ENCODE assay signal across 1 cellular context in the genomic region with DNA sequence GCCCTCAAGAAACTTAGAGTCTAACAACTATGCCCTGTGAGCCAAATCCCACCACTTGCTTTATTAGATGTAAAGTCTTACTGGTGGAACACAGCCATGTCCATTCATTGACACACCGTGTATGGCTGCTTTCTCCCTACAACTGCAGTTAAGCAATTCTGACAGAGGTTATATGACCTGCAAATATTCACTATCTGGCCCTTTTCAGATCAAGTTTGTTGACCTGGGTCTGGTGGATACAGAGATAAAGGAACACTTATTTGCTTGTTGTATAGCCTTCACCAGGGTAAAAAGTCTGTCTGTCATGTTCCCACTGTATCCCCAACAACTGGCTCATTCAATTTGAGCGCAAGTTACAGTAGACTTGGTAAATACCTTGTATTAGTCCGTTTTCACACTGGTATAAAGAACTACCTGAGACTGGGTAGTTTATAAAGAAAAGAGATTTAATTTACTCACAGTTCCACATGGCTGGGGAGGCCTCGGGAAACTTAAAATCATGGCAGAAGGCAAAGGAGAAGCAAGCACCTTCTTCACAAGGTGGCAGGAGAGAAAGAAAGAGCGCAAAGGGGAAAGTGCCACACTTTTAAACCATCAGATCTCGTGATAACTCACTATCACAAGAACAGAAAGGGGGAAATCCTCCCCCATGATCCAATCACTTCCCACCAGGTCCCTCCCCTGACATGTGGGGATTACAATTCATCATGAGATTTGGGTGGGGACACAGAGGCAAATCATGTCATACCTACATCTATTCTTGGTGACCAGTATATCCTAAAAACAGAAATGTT.
A peak's percentile ranks its signal among the peaks of the same experiment; 100 is the strongest.
TF ChIP-seq lines count a peak whose summit lies in the region.

No MANE protein-coding gene starts in this region.

TF ChIP-seq in HepG2, 621 proteins besides CTCF, POLR2A, EP300 and RAD21 (continued from another document and continues in another):
- TF ChIP-seq, protein P1, sequence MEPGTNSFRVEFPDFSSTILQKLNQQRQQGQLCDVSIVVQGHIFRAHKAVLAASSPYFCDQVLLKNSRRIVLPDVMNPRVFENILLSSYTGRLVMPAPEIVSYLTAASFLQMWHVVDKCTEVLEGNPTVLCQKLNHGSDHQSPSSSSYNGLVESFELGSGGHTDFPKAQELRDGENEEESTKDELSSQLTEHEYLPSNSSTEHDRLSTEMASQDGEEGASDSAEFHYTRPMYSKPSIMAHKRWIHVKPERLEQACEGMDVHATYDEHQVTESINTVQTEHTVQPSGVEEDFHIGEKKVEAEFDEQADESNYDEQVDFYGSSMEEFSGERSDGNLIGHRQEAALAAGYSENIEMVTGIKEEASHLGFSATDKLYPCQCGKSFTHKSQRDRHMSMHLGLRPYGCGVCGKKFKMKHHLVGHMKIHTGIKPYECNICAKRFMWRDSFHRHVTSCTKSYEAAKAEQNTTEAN (CRISPR knock-in tag; conservative IDR thresholded peaks at IDR 0.05) = no peak; the same call in 1 of the 2 replicates
- TF ChIP-seq PBX2 (CRISPR knock-in tag; IDR thresholded peaks at IDR 0.05) (0 out of 2 replicates have a peak, but pooled peaks have one; percentile 33), ZNF652 (CRISPR knock-in tag; IDR thresholded peaks at IDR 0.05; ENCODE audit: borderline replicate concordance, low read depth) (peak; percentile 6; the same call in 1 of the 2 replicates), ZNF615 (CRISPR knock-in tag; IDR thresholded peaks at IDR 0.05; ENCODE audit: borderline replicate concordance) (no peak), ZNF264 (CRISPR knock-in tag; IDR thresholded peaks at IDR 0.05) (peak; percentile 83), ZNF570 (CRISPR knock-in tag; IDR thresholded peaks at IDR 0.05; ENCODE audit: borderline replicate concordance) (no peak), POGK (CRISPR knock-in tag; conservative IDR thresholded peaks at IDR 0.05) (peak; percentile 37; the same call in 1 of the 2 replicates), FOXJ3 (CRISPR knock-in tag; IDR thresholded peaks at IDR 0.05; ENCODE audit: borderline replicate concordance) (peak; percentile 86), TP53 (CRISPR knock-in tag; conservative IDR thresholded peaks at IDR 0.05) (0 out of 2 replicates have a peak, but pooled peaks have one; percentile 36), GABPB1 (CRISPR knock-in tag; IDR thresholded peaks at IDR 0.05) (0 out of 2 replicates have a peak, but pooled peaks have one; percentile 5), ATF7-NPFF (CRISPR knock-in tag; IDR thresholded peaks at IDR 0.05; ENCODE audit: low read depth) (no peak), ZNF674 (CRISPR knock-in tag; IDR thresholded peaks at IDR 0.05; ENCODE audit: low read depth) (no peak), ZC3H13 (CRISPR knock-in tag; IDR thresholded peaks at IDR 0.05) (no peak), ZSCAN20 (CRISPR knock-in tag; IDR thresholded peaks at IDR 0.05; ENCODE audit: borderline replicate concordance) (no peak), ZNF775 (CRISPR knock-in tag; IDR thresholded peaks at IDR 0.05; ENCODE audit: borderline replicate concordance) (no peak), BRCA1 (CRISPR knock-in tag; IDR thresholded peaks at IDR 0.05) (no peak), RFXAP (CRISPR knock-in tag; IDR thresholded peaks at IDR 0.05; ENCODE audit: borderline replicate concordance) (no peak), ZNF24 (IDR thresholded peaks at IDR 0.05) (no peak), ZNF781 (CRISPR knock-in tag; IDR thresholded peaks at IDR 0.05; ENCODE audit: borderline replicate concordance, not compliant biosample characterization) (no peak), ZNF383 (CRISPR knock-in tag; IDR thresholded peaks at IDR 0.05; ENCODE audit: borderline replicate concordance) (0 out of 2 replicates have a peak, but pooled peaks have one; percentile 46), GATAD2A (CRISPR knock-in tag; IDR thresholded peaks at IDR 0.05) (peak; percentile 94), ZNF446 (CRISPR knock-in tag; IDR thresholded peaks at IDR 0.05) (no peak), ZNF256 (CRISPR knock-in tag; conservative IDR thresholded peaks at IDR 0.05) (no peak), ZNF749 (CRISPR knock-in tag; IDR thresholded peaks at IDR 0.05; ENCODE audit: borderline replicate concordance) (no peak), DPF2 (CRISPR knock-in tag; IDR thresholded peaks at IDR 0.05; ENCODE audit: borderline replicate concordance, low read depth) (peak; percentile 87), ZBTB44 (CRISPR knock-in tag; IDR thresholded peaks at IDR 0.05) (no peak), ZNF746 (CRISPR knock-in tag; IDR thresholded peaks at IDR 0.05) (no peak)
- TF ChIP-seq, protein P2, sequence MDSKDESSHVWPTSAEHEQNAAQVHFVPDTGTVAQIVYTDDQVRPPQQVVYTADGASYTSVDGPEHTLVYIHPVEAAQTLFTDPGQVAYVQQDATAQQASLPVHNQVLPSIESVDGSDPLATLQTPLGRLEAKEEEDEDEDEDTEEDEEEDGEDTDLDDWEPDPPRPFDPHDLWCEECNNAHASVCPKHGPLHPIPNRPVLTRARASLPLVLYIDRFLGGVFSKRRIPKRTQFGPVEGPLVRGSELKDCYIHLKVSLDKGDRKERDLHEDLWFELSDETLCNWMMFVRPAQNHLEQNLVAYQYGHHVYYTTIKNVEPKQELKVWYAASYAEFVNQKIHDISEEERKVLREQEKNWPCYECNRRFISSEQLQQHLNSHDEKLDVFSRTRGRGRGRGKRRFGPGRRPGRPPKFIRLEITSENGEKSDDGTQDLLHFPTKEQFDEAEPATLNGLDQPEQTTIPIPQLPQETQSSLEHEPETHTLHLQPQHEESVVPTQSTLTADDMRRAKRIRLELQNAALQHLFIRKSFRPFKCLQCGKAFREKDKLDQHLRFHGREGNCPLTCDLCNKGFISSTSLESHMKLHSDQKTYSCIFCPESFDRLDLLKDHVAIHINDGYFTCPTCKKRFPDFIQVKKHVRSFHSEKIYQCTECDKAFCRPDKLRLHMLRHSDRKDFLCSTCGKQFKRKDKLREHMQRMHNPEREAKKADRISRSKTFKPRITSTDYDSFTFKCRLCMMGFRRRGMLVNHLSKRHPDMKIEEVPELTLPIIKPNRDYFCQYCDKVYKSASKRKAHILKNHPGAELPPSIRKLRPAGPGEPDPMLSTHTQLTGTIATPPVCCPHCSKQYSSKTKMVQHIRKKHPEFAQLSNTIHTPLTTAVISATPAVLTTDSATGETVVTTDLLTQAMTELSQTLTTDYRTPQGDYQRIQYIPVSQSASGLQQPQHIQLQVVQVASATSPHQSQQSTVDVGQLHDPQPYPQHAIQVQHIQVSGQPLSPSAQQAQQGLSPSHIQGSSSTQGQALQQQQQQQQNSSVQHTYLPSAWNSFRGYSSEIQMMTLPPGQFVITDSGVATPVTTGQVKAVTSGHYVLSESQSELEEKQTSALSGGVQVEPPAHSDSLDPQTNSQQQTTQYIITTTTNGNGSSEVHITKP (CRISPR knock-in tag; IDR thresholded peaks at IDR 0.05; ENCODE audit: low read depth) = no peak
- TF ChIP-seq, protein P3, sequence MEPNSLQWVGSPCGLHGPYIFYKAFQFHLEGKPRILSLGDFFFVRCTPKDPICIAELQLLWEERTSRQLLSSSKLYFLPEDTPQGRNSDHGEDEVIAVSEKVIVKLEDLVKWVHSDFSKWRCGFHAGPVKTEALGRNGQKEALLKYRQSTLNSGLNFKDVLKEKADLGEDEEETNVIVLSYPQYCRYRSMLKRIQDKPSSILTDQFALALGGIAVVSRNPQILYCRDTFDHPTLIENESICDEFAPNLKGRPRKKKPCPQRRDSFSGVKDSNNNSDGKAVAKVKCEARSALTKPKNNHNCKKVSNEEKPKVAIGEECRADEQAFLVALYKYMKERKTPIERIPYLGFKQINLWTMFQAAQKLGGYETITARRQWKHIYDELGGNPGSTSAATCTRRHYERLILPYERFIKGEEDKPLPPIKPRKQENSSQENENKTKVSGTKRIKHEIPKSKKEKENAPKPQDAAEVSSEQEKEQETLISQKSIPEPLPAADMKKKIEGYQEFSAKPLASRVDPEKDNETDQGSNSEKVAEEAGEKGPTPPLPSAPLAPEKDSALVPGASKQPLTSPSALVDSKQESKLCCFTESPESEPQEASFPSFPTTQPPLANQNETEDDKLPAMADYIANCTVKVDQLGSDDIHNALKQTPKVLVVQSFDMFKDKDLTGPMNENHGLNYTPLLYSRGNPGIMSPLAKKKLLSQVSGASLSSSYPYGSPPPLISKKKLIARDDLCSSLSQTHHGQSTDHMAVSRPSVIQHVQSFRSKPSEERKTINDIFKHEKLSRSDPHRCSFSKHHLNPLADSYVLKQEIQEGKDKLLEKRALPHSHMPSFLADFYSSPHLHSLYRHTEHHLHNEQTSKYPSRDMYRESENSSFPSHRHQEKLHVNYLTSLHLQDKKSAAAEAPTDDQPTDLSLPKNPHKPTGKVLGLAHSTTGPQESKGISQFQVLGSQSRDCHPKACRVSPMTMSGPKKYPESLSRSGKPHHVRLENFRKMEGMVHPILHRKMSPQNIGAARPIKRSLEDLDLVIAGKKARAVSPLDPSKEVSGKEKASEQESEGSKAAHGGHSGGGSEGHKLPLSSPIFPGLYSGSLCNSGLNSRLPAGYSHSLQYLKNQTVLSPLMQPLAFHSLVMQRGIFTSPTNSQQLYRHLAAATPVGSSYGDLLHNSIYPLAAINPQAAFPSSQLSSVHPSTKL (CRISPR knock-in tag; IDR thresholded peaks at IDR 0.05) = peak; percentile 91
- TF ChIP-seq, protein P4, sequence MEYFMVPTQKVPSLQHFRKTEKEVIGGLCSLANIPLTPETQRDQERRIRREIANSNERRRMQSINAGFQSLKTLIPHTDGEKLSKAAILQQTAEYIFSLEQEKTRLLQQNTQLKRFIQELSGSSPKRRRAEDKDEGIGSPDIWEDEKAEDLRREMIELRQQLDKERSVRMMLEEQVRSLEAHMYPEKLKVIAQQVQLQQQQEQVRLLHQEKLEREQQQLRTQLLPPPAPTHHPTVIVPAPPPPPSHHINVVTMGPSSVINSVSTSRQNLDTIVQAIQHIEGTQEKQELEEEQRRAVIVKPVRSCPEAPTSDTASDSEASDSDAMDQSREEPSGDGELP (IDR thresholded peaks at IDR 0.05; ENCODE audit: borderline replicate concordance, low read depth) = 0 out of 2 replicates have a peak, but pooled peaks have one; percentile 15
- TF ChIP-seq, protein P5, sequence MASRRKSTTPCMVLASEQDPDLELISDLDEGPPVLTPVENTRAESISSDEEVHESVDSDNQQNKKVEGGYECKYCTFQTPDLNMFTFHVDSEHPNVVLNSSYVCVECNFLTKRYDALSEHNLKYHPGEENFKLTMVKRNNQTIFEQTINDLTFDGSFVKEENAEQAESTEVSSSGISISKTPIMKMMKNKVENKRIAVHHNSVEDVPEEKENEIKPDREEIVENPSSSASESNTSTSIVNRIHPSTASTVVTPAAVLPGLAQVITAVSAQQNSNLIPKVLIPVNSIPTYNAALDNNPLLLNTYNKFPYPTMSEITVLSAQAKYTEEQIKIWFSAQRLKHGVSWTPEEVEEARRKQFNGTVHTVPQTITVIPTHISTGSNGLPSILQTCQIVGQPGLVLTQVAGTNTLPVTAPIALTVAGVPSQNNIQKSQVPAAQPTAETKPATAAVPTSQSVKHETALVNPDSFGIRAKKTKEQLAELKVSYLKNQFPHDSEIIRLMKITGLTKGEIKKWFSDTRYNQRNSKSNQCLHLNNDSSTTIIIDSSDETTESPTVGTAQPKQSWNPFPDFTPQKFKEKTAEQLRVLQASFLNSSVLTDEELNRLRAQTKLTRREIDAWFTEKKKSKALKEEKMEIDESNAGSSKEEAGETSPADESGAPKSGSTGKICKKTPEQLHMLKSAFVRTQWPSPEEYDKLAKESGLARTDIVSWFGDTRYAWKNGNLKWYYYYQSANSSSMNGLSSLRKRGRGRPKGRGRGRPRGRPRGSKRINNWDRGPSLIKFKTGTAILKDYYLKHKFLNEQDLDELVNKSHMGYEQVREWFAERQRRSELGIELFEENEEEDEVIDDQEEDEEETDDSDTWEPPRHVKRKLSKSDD (CRISPR knock-in tag; IDR thresholded peaks at IDR 0.05; ENCODE audit: low read depth) = no peak
